In the genomic region with DNA sequence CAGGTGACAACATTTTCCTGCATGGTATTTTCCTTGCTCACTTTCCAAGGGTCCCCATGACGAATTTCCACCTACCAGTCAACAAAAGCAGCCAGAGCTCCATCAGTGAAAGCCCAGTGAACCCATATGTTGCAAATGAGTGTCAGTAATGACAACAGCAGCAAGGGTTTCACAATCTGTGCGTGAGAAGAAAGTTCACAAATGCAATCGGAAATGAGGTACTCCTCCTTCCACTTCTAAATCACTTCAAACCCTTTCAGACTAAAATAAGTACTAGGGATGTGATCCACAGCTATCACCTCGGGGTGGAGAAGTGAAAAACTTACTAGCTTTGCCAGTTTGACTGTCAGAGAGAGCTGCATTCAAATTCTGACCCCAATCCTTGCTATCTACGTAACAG, we compare ENCODE assay signal across 10 cellular contexts. TPM values are rescaled to one million over a fixed set of nuclear protein-coding genes. Genes with fewer than 3 reads are reported as not detected.
DNase-seq lines count a peak whose midpoint lies in the region; ATAC-seq lines count a peak whose summit lies in the region.
"Had no signal": no experiment of that assay in that cellular context is flagged by ENCODE, and none has a peak within 500 bp of the region (broad histone marks: within the 10 kb centered on the region; RNA-seq: fewer than 3 reads in every experiment).

No MANE protein-coding gene starts in this region.

- no peak overlapping the region for H3K27ac Mint-ChIP-seq in stimulated activated effector memory CD8-positive, alpha-beta T cell treated with anti-CD3 and anti-CD28 coated beads, Interleukin-12 subunit alpha, Interleukin-12 subunit beta, amount 100 ng/mL, for 72 hours

- no peaks in the 10 kb centered on the region for H3K36me3 Mint-ChIP-seq in stimulated activated effector memory CD8-positive, alpha-beta T cell treated with anti-CD3 and anti-CD28 coated beads, Interleukin-12 subunit alpha, Interleukin-12 subunit beta, amount 100 ng/mL, for 72 hours

- no peak overlapping the region for H3K4me3 Mint-ChIP-seq in stimulated activated effector memory CD8-positive, alpha-beta T cell treated with anti-CD3 and anti-CD28 coated beads, Interleukin-12 subunit alpha, Interleukin-12 subunit beta, amount 100 ng/mL, for 72 hours

- H3K4me1 Mint-ChIP-seq in stimulated activated effector memory CD8-positive, alpha-beta T cell treated with anti-CD3 and anti-CD28 coated beads, Interleukin-12 subunit alpha, Interleukin-12 subunit beta, amount 100 ng/mL, for 72 hours = peaks cover 7% of the 10 kb centered on the region

- ATAC-seq in GM19328 (IDR thresholded peaks at IDR 0.05; ENCODE audit: unreplicated experiment) (peak; percentile 69), HG03095 (IDR thresholded peaks at IDR 0.05; ENCODE audit: unreplicated experiment) (peak; percentile 67)
- peak; percentile 46 for ATAC-seq in stimulated activated effector memory CD8-positive, alpha-beta T cell treated with anti-CD3 and anti-CD28 coated beads, Interleukin-12 subunit alpha, Interleukin-12 subunit beta, amount 100 ng/mL, for 72 hours
- ATAC-seq: activated CD4-positive, CD25-positive, alpha-beta regulatory T cell treated with anti-CD3 and anti-CD28 coated beads, Interleukin-2, amount 50 U/mL, for 24 hours had no signal

- no peaks in the 10 kb centered on the region for H3K36me3 ChIP-seq in H7 (replicated peaks; ENCODE audit: control insufficient read depth, insufficient read depth, low read length)

- DNase-seq in RPMI7951 (ENCODE audit: low read depth) (peak; percentile 95), H7 (no peak), dermis blood vessel endothelial cell (no peak)
- no peak for DNase-seq in stimulated activated effector memory CD8-positive, alpha-beta T cell treated with anti-CD3 and anti-CD28 coated beads, Interleukin-12 subunit alpha, Interleukin-12 subunit beta, amount 100 ng/mL, for 72 hours (ENCODE audit: low spot score in 2 of 2)
- no peak for DNase-seq in central memory CD4-positive, alpha-beta T cell
- DNase-seq: GF-D8, MM.1S had no signal

- no peaks in the 10 kb centered on the region for H3K27me3 ChIP-seq in H7 (ENCODE audit: control insufficient read depth, insufficient read depth, low read length)

- no peak overlapping the region for H3K4me3 ChIP-seq in H7 (ENCODE audit: insufficient read depth, low read depth, low read length)

- H3K9me3 Mint-ChIP-seq in stimulated activated effector memory CD8-positive, alpha-beta T cell treated with anti-CD3 and anti-CD28 coated beads, Interleukin-12 subunit alpha, Interleukin-12 subunit beta, amount 100 ng/mL, for 72 hours = no peaks in the 10 kb centered on the region

RNA-seq across cellular contexts. Expression of gene BET1, which starts 55.6 kb away (rescaled TPM):
- 60.7 and 61.6 TPM in 2 replicates for total RNA-seq in RPMI7951 (2014; rRNA removed; shearing (Covaris generic))
- total RNA-seq in H7 (2014; rRNA removed; shearing (Covaris generic)) = 26.2 and 30.2 TPM in 2 replicates
- 38.6 and 64.3 TPM in 2 replicates for total RNA-seq in dermis blood vessel endothelial cell
